Comparison of ENCODE assay signal across 20 cellular contexts in genomic region chr12:120213758-120214157, GRCh38. TPM values are rescaled to one million over a fixed set of nuclear protein-coding genes. Genes with fewer than 3 reads are reported as not detected.
DNase-seq lines count a peak whose midpoint lies in the region; ATAC-seq, FAIRE-seq and TF ChIP-seq lines count a peak whose summit lies in the region.
"Had no signal": no experiment of that assay in that cellular context is flagged by ENCODE, and none has a peak within 500 bp of the region (broad histone marks: within the 10 kb centered on the region; RNA-seq: fewer than 3 reads in every experiment).

No MANE protein-coding gene starts in this region.

- no peaks in the 10 kb centered on the region for H4K20me1 ChIP-seq in K562 (replicated peaks; ENCODE audit: control insufficient read depth, insufficient read depth, low read length)

- in situ Hi-C loops in K562 (cut with MboI) = no loop called here

- no peak for TF ChIP-seq EP300 in K562 (IDR thresholded peaks at IDR 0.05; ENCODE audit: low read length)

- BruUV-seq in Caco-2 (replicated peaks; lab: Mats Ljungman, UMichigan) (no TSS peak), K562 (replicated peaks; lab: Mats Ljungman, UMichigan) (no TSS peak)

- H3K9me3 ChIP-seq in Caco-2 (no peaks in the 10 kb centered on the region), K562 (replicated peaks; ENCODE audit: control insufficient read depth, insufficient read depth, low read depth, low read length) (no peaks in the 10 kb centered on the region), mesenchymal stem cell (ENCODE audit: control insufficient read depth, low read length) (no peaks in the 10 kb centered on the region)
- H3K9me3 ChIP-seq: A549 had no signal

- no peak overlapping the region for H2AK5ac ChIP-seq in mesenchymal stem cell (ENCODE audit: low read length, severe bottlenecking)

- H3K27me3 ChIP-seq in Caco-2 (replicated peaks; ENCODE audit: control insufficient read depth, insufficient read depth, low read length) (no peaks in the 10 kb centered on the region), H7 (ENCODE audit: control insufficient read depth, insufficient read depth, low read length) (no peaks in the 10 kb centered on the region), K562 (ENCODE audit: control insufficient read depth in 2 of 2, insufficient read depth in 2 of 2, low read length in 2 of 2) (no peaks in the 10 kb centered on the region), mesenchymal stem cell (ENCODE audit: control insufficient read depth in 1 of 2, insufficient read depth in 1 of 2, low read length in 2 of 2) (no peaks in the 10 kb centered on the region)

- H3K4me3 ChIP-seq in Caco-2 (ENCODE audit: low read depth, low read length) (no peak overlapping the region), H7 (ENCODE audit: insufficient read depth, low read depth, low read length) (no peak overlapping the region), K562 (no peak overlapping the region), mesenchymal stem cell (ENCODE audit: insufficient read depth in 1 of 2, low read depth in 1 of 2, low read length in 2 of 2) (no peak overlapping the region)
- H3K4me3 ChIP-seq: A549 had no signal

- no peak overlapping the region for H3K9ac ChIP-seq in K562 (ENCODE audit: insufficient read depth in 1 of 2, low read depth in 2 of 2, low read length in 2 of 2)
- peak overlapping the region; percentile 60 for H3K9ac ChIP-seq in mesenchymal stem cell (ENCODE audit: low read length)

- no peak for TF ChIP-seq POLR2A in K562 (conservative IDR thresholded peaks at IDR 0.05)

- TF ChIP-seq CTCF in Caco-2 (IDR thresholded peaks at IDR 0.05; ENCODE audit: insufficient read depth in 1 of 2, low read depth in 1 of 2, low read length in 1 of 2, severe bottlenecking in 1 of 2, unreplicated experiment in 1 of 2) (no peak), K562 (IDR thresholded peaks at IDR 0.05 in 2 of 3, conservative IDR thresholded peaks at IDR 0.05 in 1 of 3; ENCODE audit: insufficient read depth in 2 of 3, low read depth in 1 of 3, low read length in 3 of 3) (no peak), osteocyte (IDR thresholded peaks at IDR 0.05) (no peak)

- H2BK5ac ChIP-seq in mesenchymal stem cell (ENCODE audit: low read depth, low read length, poor library complexity, severe bottlenecking) = no peak overlapping the region

- H4K91ac ChIP-seq in mesenchymal stem cell (ENCODE audit: low read length) = no peak overlapping the region

- H3K4me2 ChIP-seq in K562 (ENCODE audit: insufficient read depth, low read length) (no peak overlapping the region), mesenchymal stem cell (ENCODE audit: low read length, poor library complexity, severe bottlenecking) (no peak overlapping the region)
- H3K4me2 ChIP-seq: A549 had no signal

- intact Hi-C loops in Caco-2 (cut with micrococcal nuclease; ENCODE audit: unreplicated experiment) (no loop called here), K562 (cut with micrococcal nuclease) (no loop called here)

- H3K14ac ChIP-seq in mesenchymal stem cell (ENCODE audit: low read length in 2 of 2) = no peak overlapping the region

- H3K4me3 Mint-ChIP-seq in Caco-2 (ENCODE audit: unreplicated experiment) (no peak overlapping the region), osteocyte (ENCODE audit: unreplicated experiment) (no peak overlapping the region)
- no peak overlapping the region for H3K4me3 Mint-ChIP-seq in stimulated activated naive B cell treated with anti-CD40 and anti-IgM and Interleukin-4, amounts not matched to agents 10 μg/mL and 1 μg/mL and 100 μg/mL, for 72 hours
- H3K4me3 Mint-ChIP-seq: CD4-positive, alpha-beta T cell; HFFc6 had no signal

- DNase-seq in Caco-2 (no peak), H7 (peak; percentile 42), K562 (ENCODE audit: extremely low read depth in 1 of 4, low spot score in 3 of 4) (no peak), mesenchymal stem cell (no peak), osteocyte (ENCODE audit: extremely low spot score, unreplicated experiment) (no peak)
- DNase-seq in stimulated activated naive B cell treated with anti-CD40 and anti-IgM and Interleukin-4, amounts not matched to agents 10 μg/mL and 1 μg/mL and 100 μg/mL, for 72 hours = no peak
- DNase-seq in activated CD4-positive, alpha-beta T cell treated with anti-CD3 and anti-CD28 coated beads for 1 hour = no peak
- DNase-seq: AML-193; CD4-positive, alpha-beta T cell; DMS153; DMS79; GDM1; HFFc6 had no signal

- FAIRE-seq in K562 (lab: Jason Lieb, UNC) = no peak
- FAIRE-seq: A549, GM12892, GM18507, H54 had no signal

- H3K27ac Mint-ChIP-seq in Caco-2 (ENCODE audit: unreplicated experiment) (peak overlapping the region; percentile 57), osteocyte (ENCODE audit: unreplicated experiment) (no peak overlapping the region)
- H3K27ac Mint-ChIP-seq in stimulated activated naive B cell treated with anti-CD40 and anti-IgM and Interleukin-4, amounts not matched to agents 10 μg/mL and 1 μg/mL and 100 μg/mL, for 72 hours = no peak overlapping the region
- H3K27ac Mint-ChIP-seq: CD4-positive, alpha-beta T cell; HFFc6 had no signal

- TF ChIP-seq RAD21 in K562 (CRISPR knock-in tag; conservative IDR thresholded peaks at IDR 0.05 in 1 of 2, IDR thresholded peaks at IDR 0.05 in 1 of 2) = no peak

- no peaks in the 10 kb centered on the region for H3K9me1 ChIP-seq in K562 (ENCODE audit: control insufficient read depth, insufficient read depth, low read length)

- H3K27ac ChIP-seq in K562 (ENCODE audit: extremely low read depth, low read depth, low read length) = no peak overlapping the region
- peak overlapping the region; percentile 55 for H3K27ac ChIP-seq in mesenchymal stem cell (ENCODE audit: low read length, poor library complexity, severe bottlenecking)
- H3K27ac ChIP-seq: A549, C4-2B, HL-60 had no signal

- no peak overlapping the region for H3K18ac ChIP-seq in mesenchymal stem cell (ENCODE audit: low read depth in 1 of 2, low read length in 2 of 2)

- WGBS in K562 (ENCODE audit: insufficient coverage, low coverage, missing lambda C conversion rate) = 94% methylated on average over 17 of the region's 20 CpGs
- 98% methylated on average over 20 of the region's 20 CpGs for WGBS in mesenchymal stem cell

- H3K4me1 Mint-ChIP-seq in Caco-2 (ENCODE audit: low read depth, unreplicated experiment) = no peaks in the 10 kb centered on the region
- H3K4me1 Mint-ChIP-seq in stimulated activated naive B cell treated with anti-CD40 and anti-IgM and Interleukin-4, amounts not matched to agents 10 μg/mL and 1 μg/mL and 100 μg/mL, for 72 hours = peaks cover 2 to 12% of the 10 kb centered on the region in 2 donors
- H3K4me1 Mint-ChIP-seq in osteocyte (ENCODE audit: unreplicated experiment) = no peaks in the 10 kb centered on the region

- no peak overlapping the region for H2AFZ ChIP-seq in K562 (ENCODE audit: low read depth, low read length)
- no peak overlapping the region for H2AFZ ChIP-seq in mesenchymal stem cell (ENCODE audit: low read depth, low read length)

- H3K27me3 Mint-ChIP-seq in Caco-2 (ENCODE audit: insufficient read depth, unreplicated experiment) (no peaks in the 10 kb centered on the region), osteocyte (ENCODE audit: unreplicated experiment) (no peaks in the 10 kb centered on the region)
- H3K27me3 Mint-ChIP-seq in stimulated activated naive B cell treated with anti-CD40 and anti-IgM and Interleukin-4, amounts not matched to agents 10 μg/mL and 1 μg/mL and 100 μg/mL, for 72 hours = peaks cover 0 to 7% of the 10 kb centered on the region in 2 donors
- H3K27me3 Mint-ChIP-seq: CD4-positive, alpha-beta T cell had no signal

- H2BK12ac ChIP-seq in mesenchymal stem cell (ENCODE audit: low read length in 2 of 2) = no peak overlapping the region

- no peak overlapping the region for H2BK15ac ChIP-seq in mesenchymal stem cell (ENCODE audit: low read depth, poor library complexity, severe bottlenecking)

- no peaks in the 10 kb centered on the region for H3K4me1 ChIP-seq in Caco-2
- H3K4me1 ChIP-seq in K562 (replicated peaks in 1 of 2; ENCODE audit: control insufficient read depth in 2 of 2, insufficient read depth in 2 of 2, low read length in 2 of 2) = peaks cover 0 to 34% of the 10 kb centered on the region in 2 experiments; a peak in 2 of 5 replicates
- H3K4me1 ChIP-seq in mesenchymal stem cell (ENCODE audit: control insufficient read depth, insufficient read depth, low read depth, low read length) = peaks cover 5% of the 10 kb centered on the region
- H3K4me1 ChIP-seq: A549 had no signal

- H3K36me3 ChIP-seq in Caco-2 (ENCODE audit: control insufficient read depth, insufficient read depth, low read length) = peaks cover 3% of the 10 kb centered on the region
- H3K36me3 ChIP-seq in H7 (replicated peaks; ENCODE audit: control insufficient read depth, insufficient read depth, low read length) = peaks cover 28% of the 10 kb centered on the region
- H3K36me3 ChIP-seq in K562 (ENCODE audit: control insufficient read depth, insufficient read depth, low read length) = peaks cover 60% of the 10 kb centered on the region; the same call in 2 of the 3 replicates
- peaks cover 85 to 97% of the 10 kb centered on the region in 2 experiments for H3K36me3 ChIP-seq in mesenchymal stem cell (ENCODE audit: control insufficient read depth in 1 of 2, insufficient read depth in 2 of 2, low read depth in 1 of 2, low read length in 2 of 2)

- H4K8ac ChIP-seq in mesenchymal stem cell (ENCODE audit: low read length) = no peak overlapping the region

- H3K36me3 Mint-ChIP-seq in Caco-2 (ENCODE audit: insufficient read depth, unreplicated experiment) (peaks cover 88% of the 10 kb centered on the region), osteocyte (ENCODE audit: unreplicated experiment) (peaks cover 32% of the 10 kb centered on the region)
- peaks cover 20 to 31% of the 10 kb centered on the region in 2 donors for H3K36me3 Mint-ChIP-seq in stimulated activated naive B cell treated with anti-CD40 and anti-IgM and Interleukin-4, amounts not matched to agents 10 μg/mL and 1 μg/mL and 100 μg/mL, for 72 hours

- no peak overlapping the region for H3K23ac ChIP-seq in mesenchymal stem cell (ENCODE audit: low read length in 2 of 2)

- H2BK120ac ChIP-seq in mesenchymal stem cell (ENCODE audit: low read depth, low read length) = no peak overlapping the region

- H3K4ac ChIP-seq in mesenchymal stem cell (ENCODE audit: low read depth in 1 of 2, low read length in 2 of 2) = no peak overlapping the region

- ATAC-seq in K562 = no peak
- ATAC-seq in stimulated activated naive B cell treated with anti-CD40 and anti-IgM and Interleukin-4, amounts not matched to agents 10 μg/mL and 1 μg/mL and 100 μg/mL, for 72 hours (replicated peaks) = no peak
- ATAC-seq: HCT116 had no signal

- POLR2A ChIA-PET in Caco-2 (lab: Charles Lee) (no interaction called here), K562 (lab: Yijun Ruan, JAX) (interaction anchor here (1.4 to 1.7 kb wide), 2 partner anchors 13 to 78 kb away, joined by 3 to 4 read pairs; partner anchors contain the start of genes RNU4-2 and RPLP0)

- H3K9me3 Mint-ChIP-seq in Caco-2 (ENCODE audit: unreplicated experiment) (no peaks in the 10 kb centered on the region), osteocyte (ENCODE audit: unreplicated experiment) (no peaks in the 10 kb centered on the region)
- H3K9me3 Mint-ChIP-seq in stimulated activated naive B cell treated with anti-CD40 and anti-IgM and Interleukin-4, amounts not matched to agents 10 μg/mL and 1 μg/mL and 100 μg/mL, for 72 hours = no peaks in the 10 kb centered on the region
- H3K9me3 Mint-ChIP-seq: CD4-positive, alpha-beta T cell; HFFc6 had no signal

- H3K79me1 ChIP-seq in mesenchymal stem cell (replicated peaks; ENCODE audit: low read length, poor library complexity, severe bottlenecking) = peaks cover 41% of the 10 kb centered on the region

- CTCF ChIA-PET in Caco-2 (lab: Charles Lee) (no interaction called here), K562 (lab: Yijun Ruan, JAX; ENCODE audit: low intra/inter-chr PET ratio) (no interaction called here)

- no peaks in the 10 kb centered on the region for H3K79me2 ChIP-seq in K562 (ENCODE audit: control insufficient read depth, insufficient read depth, low read length)

RNA-seq across cellular contexts. Expression of gene RPLP0, which starts 12.8 kb away (rescaled TPM):
- 2,379 and 2,383 TPM in 2 replicates for total RNA-seq in Caco-2 (2022)
- total RNA-seq in H7 (2014; rRNA removed; shearing (Covaris generic)) = 5,486 and 6,641 TPM in 2 replicates
- 1,112 and 2,318 TPM in 2 replicates for total RNA-seq in K562 (2011; cell fraction: chromatin; rRNA removed; ENCODE audit: low replicate concordance)
- 2,659 and 3,037 TPM in 2 replicates for total RNA-seq in K562 (2011; cell fraction: nucleolus; rRNA removed)
- total RNA-seq in K562 (2011; cell fraction: nucleoplasm; rRNA removed) = 2,953 and 5,147 TPM in 2 replicates
- total RNA-seq in K562 (2014; rRNA removed) = 4,900 and 6,436 TPM in 2 replicates
- 3,191 and 3,833 TPM in 2 replicates for total RNA-seq in K562 (2014; rRNA removed; fragmentation: Illumina TruSeq; extraction: Trizol)
- total RNA-seq in K562 (2015; rRNA removed; fragmentation: Illumina TruSeq; extraction: Trizol) = 3,802 and 3,820 TPM in 2 replicates
- 3,845 and 4,075 TPM in 2 replicates for total RNA-seq in K562 (2021)
- 7,931 and 10,886 TPM in 2 replicates for polyA plus RNA-seq in K562 (2011; rRNA removed)
- 11,423 and 15,718 TPM in 2 replicates for polyA plus RNA-seq in K562 (2011; cell fraction: cytosol; rRNA removed)
- polyA plus RNA-seq in K562 (2011; cell fraction: nucleus; rRNA removed) = 3,653 and 4,979 TPM in 2 replicates
- polyA plus RNA-seq in K562 (2012) = 4,990 and 8,357 TPM in 2 replicates
- 5,372 and 5,510 TPM in 2 replicates for polyA plus RNA-seq in K562 (2014; fragmentation: Illumina TruSeq; extraction: Trizol)
- polyA plus RNA-seq in K562 (2014; fragmentation: Nextera tagmentation; extraction: Ambion mirVana) = 1,000 to 10,000 TPM; 6,875 to 7,674 TPM
- polyA plus RNA-seq in K562 (2014; rRNA removed) = 6,483 and 6,682 TPM in 2 replicates
- polyA minus RNA-seq in K562 (2011; rRNA and poly(A)+ RNA removed) = 5,001 and 5,431 TPM in 2 replicates
- polyA minus RNA-seq in K562 (2011; cell fraction: cytosol; rRNA and poly(A)+ RNA removed) = 2,569 and 3,110 TPM in 2 replicates
- polyA minus RNA-seq in K562 (2011; cell fraction: nucleus; rRNA and poly(A)+ RNA removed) = 738 and 1,257 TPM in 2 replicates
- polyA plus RNA-seq in mesenchymal stem cell (2013, experiment 1 of 2) = 3,349 TPM
- 3,313 TPM for polyA plus RNA-seq in mesenchymal stem cell (2013, experiment 2 of 2)
- total RNA-seq in osteocyte = 2,037 TPM in 2 replicates

RNA-seq across cellular contexts. Expression of gene GCN1, which starts 19.2 kb away (rescaled TPM):
- total RNA-seq in Caco-2 (2022) = 154 and 171 TPM in 2 replicates
- total RNA-seq in H7 (2014; rRNA removed; shearing (Covaris generic)) = 119 and 130 TPM in 2 replicates
- 689 and 1,391 TPM in 2 replicates for total RNA-seq in K562 (2011; cell fraction: chromatin; rRNA removed; ENCODE audit: low replicate concordance)
- total RNA-seq in K562 (2011; cell fraction: nucleolus; rRNA removed) = 533 and 578 TPM in 2 replicates
- 336 and 477 TPM in 2 replicates for total RNA-seq in K562 (2011; cell fraction: nucleoplasm; rRNA removed)
- 96.4 and 124 TPM in 2 replicates for total RNA-seq in K562 (2014; rRNA removed)
- total RNA-seq in K562 (2014; rRNA removed; fragmentation: Illumina TruSeq; extraction: Trizol) = 48.2 and 49.7 TPM in 2 replicates
- 51.5 and 54.4 TPM in 2 replicates for total RNA-seq in K562 (2015; rRNA removed; fragmentation: Illumina TruSeq; extraction: Trizol)
- 172 and 190 TPM in 2 replicates for total RNA-seq in K562 (2021)
- polyA plus RNA-seq in K562 (2011; rRNA removed) = 51.7 and 78.4 TPM in 2 replicates
- polyA plus RNA-seq in K562 (2011; cell fraction: cytosol; rRNA removed) = 52.9 and 58.6 TPM in 2 replicates
- polyA plus RNA-seq in K562 (2011; cell fraction: nucleus; rRNA removed) = 319 and 415 TPM in 2 replicates
- polyA plus RNA-seq in K562 (2012) = 82.4 and 85.4 TPM in 2 replicates
- 81.4 and 108 TPM in 2 replicates for polyA plus RNA-seq in K562 (2014; fragmentation: Illumina TruSeq; extraction: Trizol)
- polyA plus RNA-seq in K562 (2014; fragmentation: Nextera tagmentation; extraction: Ambion mirVana) = 10 to 100 TPM; 11.9 to 18.2 TPM
- 78.4 and 94.0 TPM in 2 replicates for polyA plus RNA-seq in K562 (2014; rRNA removed)
- 168 and 179 TPM in 2 replicates for polyA minus RNA-seq in K562 (2011; rRNA and poly(A)+ RNA removed)
- polyA minus RNA-seq in K562 (2011; cell fraction: cytosol; rRNA and poly(A)+ RNA removed) = 131 and 132 TPM in 2 replicates
- 176 and 241 TPM in 2 replicates for polyA minus RNA-seq in K562 (2011; cell fraction: nucleus; rRNA and poly(A)+ RNA removed)
- 19.7 TPM for polyA plus RNA-seq in mesenchymal stem cell (2013, experiment 1 of 2)
- 17.3 TPM for polyA plus RNA-seq in mesenchymal stem cell (2013, experiment 2 of 2)
- 106 and 115 TPM in 2 replicates for total RNA-seq in osteocyte

RNA-seq across cellular contexts. Expression of gene PXN, which starts 51.8 kb away (rescaled TPM):
- total RNA-seq in Caco-2 (2022) (150 and 162 TPM in 2 replicates), K562 (2014; rRNA removed) (18.6 and 22.7 TPM in 2 replicates), K562 (2014; rRNA removed; fragmentation: Illumina TruSeq; extraction: Trizol) (13.1 and 16.4 TPM in 2 replicates), K562 (2015; rRNA removed; fragmentation: Illumina TruSeq; extraction: Trizol) (13.5 and 14.2 TPM in 2 replicates), K562 (2021) (66.6 and 74.1 TPM in 2 replicates), osteocyte (76.7 and 79.9 TPM in 2 replicates)
- total RNA-seq in H7 (2014; rRNA removed; shearing (Covaris generic)) = 76.1 and 89.9 TPM in 2 replicates
- total RNA-seq in K562 (2011; cell fraction: chromatin; rRNA removed; ENCODE audit: low replicate concordance) = 70.6 and 142 TPM in 2 replicates
- 45.5 and 48.2 TPM in 2 replicates for total RNA-seq in K562 (2011; cell fraction: nucleolus; rRNA removed)
- 51.8 and 52.7 TPM in 2 replicates for total RNA-seq in K562 (2011; cell fraction: nucleoplasm; rRNA removed)
- polyA plus RNA-seq in K562 (2011; rRNA removed) (28.6 and 44.1 TPM in 2 replicates), K562 (2014; fragmentation: Illumina TruSeq; extraction: Trizol) (64.7 and 71.8 TPM in 2 replicates), K562 (2014; fragmentation: Nextera tagmentation; extraction: Ambion mirVana) (1 to 10 TPM; 4.0 to 4.8 TPM), K562 (2014; rRNA removed) (40.7 and 42.2 TPM in 2 replicates)
- polyA plus RNA-seq in K562 (2011; cell fraction: cytosol; rRNA removed) = 31.5 and 36.7 TPM in 2 replicates
- polyA plus RNA-seq in K562 (2011; cell fraction: nucleus; rRNA removed) = 43.4 and 76.1 TPM in 2 replicates
- 59.0 and 70.2 TPM in 2 replicates for polyA plus RNA-seq in K562 (2012)
- polyA minus RNA-seq in K562 (2011; rRNA and poly(A)+ RNA removed) = 19.9 and 22.3 TPM in 2 replicates
- 16.7 and 38.8 TPM in 2 replicates for polyA minus RNA-seq in K562 (2011; cell fraction: cytosol; rRNA and poly(A)+ RNA removed)
- 12.4 and 19.8 TPM in 2 replicates for polyA minus RNA-seq in K562 (2011; cell fraction: nucleus; rRNA and poly(A)+ RNA removed)
- polyA plus RNA-seq in mesenchymal stem cell (2013, experiment 1 of 2) = 90.4 TPM
- 88.1 TPM for polyA plus RNA-seq in mesenchymal stem cell (2013, experiment 2 of 2)
